ENCODE assay signal across 9 cellular contexts in the genomic region with DNA sequence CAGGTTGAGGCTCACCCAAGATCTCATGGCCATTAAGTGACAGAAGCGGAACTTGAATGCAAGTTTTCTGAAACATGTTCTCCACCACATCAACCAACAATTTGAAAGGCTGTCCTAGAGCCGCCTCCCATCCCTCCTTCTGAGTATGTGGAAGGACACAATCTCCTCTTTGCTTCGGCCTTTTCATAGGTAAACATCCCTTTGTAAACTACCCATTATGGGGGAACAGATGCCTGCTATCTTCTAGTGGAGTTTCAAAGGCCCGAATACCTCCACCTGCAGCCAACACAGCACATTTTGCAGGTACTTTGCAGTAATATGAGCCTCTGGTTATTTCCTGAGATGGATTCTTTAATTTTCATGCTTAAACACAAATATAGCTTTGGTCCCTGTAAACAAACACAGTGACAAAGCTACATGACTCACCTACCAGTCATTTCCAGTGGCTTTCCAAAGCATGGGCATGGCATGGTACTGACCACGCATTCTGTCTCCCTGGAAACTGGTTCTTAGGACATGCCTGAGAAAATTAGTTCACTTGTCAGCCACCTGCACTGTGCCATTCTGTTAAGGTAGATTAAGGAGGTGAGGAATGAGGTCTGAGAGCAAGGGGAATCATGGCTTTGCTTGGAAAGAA.
DNase-seq lines count a peak whose midpoint lies in the region; ATAC-seq and TF ChIP-seq lines count a peak whose summit lies in the region.
"Had no signal": no experiment of that assay in that cellular context is flagged by ENCODE, and none has a peak within 500 bp of the region (broad histone marks: within the 10 kb centered on the region; RNA-seq: fewer than 3 reads in every experiment).

No MANE protein-coding gene starts in this region.

- TF ChIP-seq POLR2A in upper lobe of left lung (IDR thresholded peaks at IDR 0.05), result no peak

- H3K9me3 ChIP-seq in Panc1 (ENCODE audit: control insufficient read depth, insufficient read depth, low read depth, low read length), result 0 out of 2 replicates have a peak, but pooled peaks cover 3% of the 10 kb centered on the region
- H3K9me3 ChIP-seq in upper lobe of left lung, result no peaks in the 10 kb centered on the region
- H3K9me3 ChIP-seq in right atrium auricular region, result no peaks in the 10 kb centered on the region

- DNase-seq in NCI-H2107 treated with DMSO at 0.1 percent for 48 hours (lab: John Stamatoyannopoulos, UW; ENCODE audit: unreplicated experiment), result peak; percentile 34
- no peak for DNase-seq in NCI-H2107 (lab: John Stamatoyannopoulos, UW)
- peak; percentile 88 for DNase-seq in Panc1 (ENCODE audit: low read depth, low spot score)
- peak; percentile 41 for DNase-seq in fibroblast of peridontal ligament (ENCODE audit: extremely low read depth)
- DNase-seq in upper lobe of left lung, result no peak
- no peak for DNase-seq in COR-L47 (lab: John Stamatoyannopoulos, UW)
- DNase-seq in activated T-cell treated with anti-CD3 and anti-CD28 coated beads, Interleukin-2, amount 50 U/mL, for 4 hours, result no peak
- no peak for DNase-seq in right atrium auricular region (ENCODE audit: low spot score)
- DNase-seq: effector CD8-positive, alpha-beta T cell had no signal

- intact Hi-C loops in Panc1 (cut with micrococcal nuclease; ENCODE audit: unreplicated experiment), result no loop called here

- no TSS peak for BruUV-seq in Panc1 (replicated peaks; lab: Mats Ljungman, UMichigan)

- in situ Hi-C loops in Panc1 (cut with HindIII; ENCODE audit: low pct_unique_long_range_greater_than_20kb, low sequenced_read_pairs), result no loop called here

- CTCF ChIA-PET in Panc1 (lab: Charles Lee), result no interaction called here

- H3K9me3 Mint-ChIP-seq in activated T-cell treated with anti-CD3 and anti-CD28 coated beads, Interleukin-2, amount 50 U/mL, for 4 hours, result no peaks in the 10 kb centered on the region

- H3K36me3 ChIP-seq in Panc1 (ENCODE audit: control insufficient read depth, insufficient read depth, low read length), result no peaks in the 10 kb centered on the region
- no peaks in the 10 kb centered on the region for H3K36me3 ChIP-seq in upper lobe of left lung
- H3K36me3 ChIP-seq in right atrium auricular region, result no peaks in the 10 kb centered on the region

- no peak for TF ChIP-seq EP300 in upper lobe of left lung (IDR thresholded peaks at IDR 0.05)

- H3K27ac ChIP-seq in Panc1 (ENCODE audit: low read length) (peak overlapping the region; percentile 61), upper lobe of left lung (no peak overlapping the region), right atrium auricular region (no peak overlapping the region)

- WGBS in upper lobe of left lung, 2 donors, result 74 to 87% methylated on average over 5 of the region's 5 CpGs

- H3K4me3 ChIP-seq in Panc1 (ENCODE audit: low read depth in 2 of 2, low read length in 2 of 2), result no peak overlapping the region
- no peak overlapping the region for H3K4me3 ChIP-seq in upper lobe of left lung
- H3K4me3 ChIP-seq in right atrium auricular region, result no peak overlapping the region

- H3K4me1 ChIP-seq in Panc1 (ENCODE audit: control insufficient read depth, insufficient read depth, low read length) (peaks cover 14% of the 10 kb centered on the region), upper lobe of left lung (no peaks in the 10 kb centered on the region), right atrium auricular region (no peaks in the 10 kb centered on the region)

- H3K27me3 Mint-ChIP-seq in activated T-cell treated with anti-CD3 and anti-CD28 coated beads, Interleukin-2, amount 50 U/mL, for 4 hours (ENCODE audit: low read depth), result peaks cover 2% of the 10 kb centered on the region

- TF ChIP-seq CTCF in Panc1 (IDR thresholded peaks at IDR 0.05) (no peak), upper lobe of left lung (IDR thresholded peaks at IDR 0.05) (no peak), right atrium auricular region (IDR thresholded peaks at IDR 0.05) (no peak)

- H3K4me1 Mint-ChIP-seq in activated T-cell treated with anti-CD3 and anti-CD28 coated beads, Interleukin-2, amount 50 U/mL, for 4 hours (ENCODE audit: low read depth), result no peaks in the 10 kb centered on the region

- no peak overlapping the region for H3K4me3 Mint-ChIP-seq in activated T-cell treated with anti-CD3 and anti-CD28 coated beads, Interleukin-2, amount 50 U/mL, for 4 hours

- H3K36me3 Mint-ChIP-seq in activated T-cell treated with anti-CD3 and anti-CD28 coated beads, Interleukin-2, amount 50 U/mL, for 4 hours (ENCODE audit: insufficient read depth), result no peaks in the 10 kb centered on the region

- H3K27me3 ChIP-seq in Panc1 (ENCODE audit: control insufficient read depth, insufficient read depth, low read length), result no peaks in the 10 kb centered on the region
- H3K27me3 ChIP-seq in upper lobe of left lung, result no peaks in the 10 kb centered on the region
- H3K27me3 ChIP-seq in right atrium auricular region, result no peaks in the 10 kb centered on the region

- ATAC-seq in Panc1, result peak; percentile 93
- ATAC-seq in upper lobe of left lung (ENCODE audit: low FRiP score in 2 of 2), result peak; percentile 36 to 77
- no peak for ATAC-seq in activated T-cell treated with anti-CD3 and anti-CD28 coated beads, Interleukin-2, amount 50 U/mL, for 4 hours

- POLR2A ChIA-PET in Panc1 (lab: Charles Lee), result no interaction called here

Comparison
In these comparisons a context has a peak if more than half of its experiments do, and no peak if none do; other contexts are left out.
1. DNase-seq: peak in NCI-H2107 treated with DMSO at 0.1 percent for 48 hours (single experiment), Panc1 (single experiment) and fibroblast of peridontal ligament (single experiment); none in NCI-H2107 (single experiment), upper lobe of left lung (0 of 2), COR-L47 (single experiment), activated T-cell treated with anti-CD3 and anti-CD28 coated beads, Interleukin-2, amount 50 U/mL, for 4 hours (single experiment) and right atrium auricular region (single experiment).
2. ATAC-seq: peak in Panc1 (single experiment) and upper lobe of left lung (2 of 2); none in activated T-cell treated with anti-CD3 and anti-CD28 coated beads, Interleukin-2, amount 50 U/mL, for 4 hours (0 of 2).